Comparison of ENCODE assay signal across 8 cellular contexts in genomic region chr4:98929341-98930267, GRCh38. TPM values are rescaled to one million over a fixed set of nuclear protein-coding genes. Genes with fewer than 3 reads are reported as not detected.
DNase-seq lines count a peak whose midpoint lies in the region; ATAC-seq lines count a peak whose summit lies in the region.

No MANE protein-coding gene starts in this region.

- peak overlapping the region; percentile 98 for H3K4me3 ChIP-seq in ectodermal cell (ENCODE audit: insufficient read depth, low read depth, low read length)
- peak overlapping the region; percentile 61 for H3K4me3 ChIP-seq in mesendoderm (ENCODE audit: low read length)

- H3K56ac ChIP-seq in mesendoderm (ENCODE audit: low read length) = peak overlapping the region; percentile 99

- H2AK5ac ChIP-seq in mesendoderm (ENCODE audit: low read length) = no peak overlapping the region

- peak overlapping the region; percentile 9 for H3K18ac ChIP-seq in mesendoderm (ENCODE audit: low read length)

- H3K4ac ChIP-seq in mesendoderm (ENCODE audit: low read depth, low read length) = peak overlapping the region; percentile 46

- H4K5ac ChIP-seq in mesendoderm (ENCODE audit: low read length) = peak overlapping the region; percentile 93

- H3K23ac ChIP-seq in mesendoderm (ENCODE audit: low read length) = no peak overlapping the region

- CTCF ChIA-PET in activated CD4-positive, alpha-beta memory T cell treated with anti-CD3 and anti-CD28 coated beads, Interleukin-2, amount 10 ng/mL, durations not matched to agents 7 days and 5 days (lab: Charles Lee) = interaction anchor here (0.7 to 4.1 kb wide), 12 partner anchors 19 to 1439 kb away, joined by 3 to 40 read pairs (median 3); partner anchors contain the start of genes METAP1, RAP1GDS1, STPG2 and TRMT10A

- 68 to 69% methylated on average over 44 of the region's 44 CpGs for WGBS in ectodermal cell, 2 experiments
- no CpG with 5 or more reads among the region's 44 CpGs for WGBS in mesendoderm (ENCODE audit: extremely low coverage, insufficient coverage, low lambda C conversion rate)

- H3K27me3 Mint-ChIP-seq in activated CD4-positive, alpha-beta memory T cell treated with anti-CD3 and anti-CD28 coated beads, Interleukin-2, amount 10 ng/mL, durations not matched to agents 7 days and 5 days = no peaks in the 10 kb centered on the region

- H3K27ac ChIP-seq in ectodermal cell (ENCODE audit: insufficient read depth, low read depth, low read length, poor library complexity, severe bottlenecking) (peak overlapping the region; percentile 48), mesendoderm (ENCODE audit: low read depth, low read length) (no peak overlapping the region)

- peak overlapping the region; percentile 68 for H2BK120ac ChIP-seq in mesendoderm (ENCODE audit: low read depth, low read length)

- H3K9me3 ChIP-seq in ectodermal cell (ENCODE audit: control insufficient read depth, low read length) = no peaks in the 10 kb centered on the region

- H2BK15ac ChIP-seq in mesendoderm (replicated peaks; ENCODE audit: low read depth) = no peak overlapping the region

- peak; percentile 48 for ATAC-seq in GM18499 (IDR thresholded peaks at IDR 0.05; ENCODE audit: insufficient read depth, unreplicated experiment)
- ATAC-seq in HG02623 (IDR thresholded peaks at IDR 0.05; ENCODE audit: unreplicated experiment) = peak; percentile 38

- H3K9me3 Mint-ChIP-seq in activated CD4-positive, alpha-beta memory T cell treated with anti-CD3 and anti-CD28 coated beads, Interleukin-2, amount 10 ng/mL, durations not matched to agents 7 days and 5 days = peaks cover 4% of the 10 kb centered on the region

- H3K27ac Mint-ChIP-seq in activated CD4-positive, alpha-beta memory T cell treated with anti-CD3 and anti-CD28 coated beads, Interleukin-2, amount 10 ng/mL, durations not matched to agents 7 days and 5 days = peak overlapping the region; percentile 97

- peak overlapping the region; percentile 96 for H3K4me3 Mint-ChIP-seq in activated CD4-positive, alpha-beta memory T cell treated with anti-CD3 and anti-CD28 coated beads, Interleukin-2, amount 10 ng/mL, durations not matched to agents 7 days and 5 days

- H3K27me3 ChIP-seq in ectodermal cell (ENCODE audit: control insufficient read depth, insufficient read depth, low read length, poor library complexity, severe bottlenecking) (no peaks in the 10 kb centered on the region), mesendoderm (ENCODE audit: insufficient read depth, low read length, poor library complexity) (no peaks in the 10 kb centered on the region)

- H4K8ac ChIP-seq in mesendoderm (ENCODE audit: low read depth, low read length) = no peak overlapping the region

- H3K79me1 ChIP-seq in mesendoderm (ENCODE audit: low read length) = no peaks in the 10 kb centered on the region

- peaks cover 46% of the 10 kb centered on the region for H3K4me1 Mint-ChIP-seq in activated CD4-positive, alpha-beta memory T cell treated with anti-CD3 and anti-CD28 coated beads, Interleukin-2, amount 10 ng/mL, durations not matched to agents 7 days and 5 days

- H3K9ac ChIP-seq in mesendoderm (ENCODE audit: low read length) = peak overlapping the region; percentile 90

- H3K36me3 ChIP-seq in ectodermal cell (ENCODE audit: control insufficient read depth, insufficient read depth, low read length) (peaks cover 6% of the 10 kb centered on the region), mesendoderm (ENCODE audit: control insufficient read depth, insufficient read depth, low read length) (no peaks in the 10 kb centered on the region)

- H3K36me3 Mint-ChIP-seq in activated CD4-positive, alpha-beta memory T cell treated with anti-CD3 and anti-CD28 coated beads, Interleukin-2, amount 10 ng/mL, durations not matched to agents 7 days and 5 days (ENCODE audit: low read depth) = peaks cover 25% of the 10 kb centered on the region

- DNase-seq in NCI-H2196 treated with DMSO at 0.1 percent for 48 hours (lab: John Stamatoyannopoulos, UW; ENCODE audit: unreplicated experiment) (peak; percentile 2), mesendoderm (no peak), NCI-H1048 (lab: John Stamatoyannopoulos, UW) (no peak)
- DNase-seq in activated CD4-positive, alpha-beta memory T cell treated with anti-CD3 and anti-CD28 coated beads, Interleukin-2, amount 10 ng/mL, durations not matched to agents 7 days and 5 days = peak; percentile 68
- peak; percentile 14 to 36 for DNase-seq in stimulated activated CD8-positive, alpha-beta memory T cell treated with anti-CD3 and anti-CD28 coated beads, Interleukin-15, amount 100 ng/mL, for 4 hours (ENCODE audit: low read depth in 2 of 2)

- H2BK5ac ChIP-seq in mesendoderm (ENCODE audit: low read length) = peak overlapping the region; percentile 81

- H3K4me1 ChIP-seq in ectodermal cell (ENCODE audit: control insufficient read depth, insufficient read depth, low read length) (no peaks in the 10 kb centered on the region), mesendoderm (ENCODE audit: control insufficient read depth, low read depth, low read length) (no peaks in the 10 kb centered on the region)

- H3K4me2 ChIP-seq in mesendoderm (ENCODE audit: low read length) = peak overlapping the region; percentile 80

- POLR2A ChIA-PET in activated CD4-positive, alpha-beta memory T cell treated with anti-CD3 and anti-CD28 coated beads, Interleukin-2, amount 10 ng/mL, durations not matched to agents 7 days and 5 days (lab: Charles Lee) = interaction anchor here (0.6 to 4.1 kb wide), 38 partner anchors 8 to 1021 kb away, joined by 3 to 91 read pairs (median 4); partner anchors contain the start of genes ADH5, DAPP1, H2AZ1 and METAP1

- H3K79me2 ChIP-seq in mesendoderm (ENCODE audit: control insufficient read depth, insufficient read depth, low read length) = peaks cover 35% of the 10 kb centered on the region

RNA-seq across cellular contexts. Expression of gene EIF4E, which starts 0.7 kb away (rescaled TPM):
- 10 to 100 TPM; 80.1 to 88.5 TPM for total RNA-seq in activated CD4-positive, alpha-beta memory T cell treated with anti-CD3 and anti-CD28 coated beads, Interleukin-2, amount 10 ng/mL, durations not matched to agents 7 days and 5 days
- 180 TPM for polyA plus RNA-seq in ectodermal cell (2013, experiment 1 of 4)
- 175 TPM for polyA plus RNA-seq in ectodermal cell (2013, experiment 2 of 4)
- 123 TPM for polyA plus RNA-seq in ectodermal cell (2013, experiment 3 of 4)
- 134 TPM for polyA plus RNA-seq in ectodermal cell (2013, experiment 4 of 4)
- 151 TPM for polyA plus RNA-seq in mesendoderm (2013, experiment 1 of 2)
- polyA plus RNA-seq in mesendoderm (2013, experiment 2 of 2) = 152 TPM

Comparison
In these comparisons a context has a peak if more than half of its experiments do, and no peak if none do; other contexts are left out.
1. DNase-seq: peak in NCI-H2196 treated with DMSO at 0.1 percent for 48 hours (single experiment), activated CD4-positive, alpha-beta memory T cell treated with anti-CD3 and anti-CD28 coated beads, Interleukin-2, amount 10 ng/mL, durations not matched to agents 7 days and 5 days (single experiment) and stimulated activated CD8-positive, alpha-beta memory T cell treated with anti-CD3 and anti-CD28 coated beads, Interleukin-15, amount 100 ng/mL, for 4 hours (2 of 2); none in mesendoderm (single experiment) and NCI-H1048 (single experiment).